15 cellular contexts compared by ENCODE assay signal in the genomic region with DNA sequence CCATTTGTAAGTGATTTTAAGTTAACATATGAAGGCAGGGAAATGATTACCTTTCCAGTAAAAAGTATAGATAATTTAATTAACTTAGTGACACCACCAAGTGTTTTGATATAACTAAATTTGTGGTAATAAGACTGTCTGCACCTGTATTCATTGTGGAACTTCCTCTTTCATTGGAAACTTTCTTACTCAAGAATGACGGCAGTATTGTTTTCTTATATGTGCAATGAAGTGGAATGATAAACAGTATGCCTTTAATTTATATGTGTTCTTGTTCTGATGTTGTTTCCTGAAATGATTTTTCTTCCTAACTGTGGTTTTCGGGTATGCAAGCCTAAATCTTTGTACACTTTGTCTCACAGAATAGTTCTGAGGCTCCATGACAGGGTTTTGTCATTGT. TPM values are rescaled to one million over a fixed set of nuclear protein-coding genes. Genes with fewer than 3 reads are reported as not detected.
DNase-seq lines count a peak whose midpoint lies in the region; ATAC-seq and TF ChIP-seq lines count a peak whose summit lies in the region.
"Had no signal": no experiment of that assay in that cellular context is flagged by ENCODE, and none has a peak within 500 bp of the region (broad histone marks: within the 10 kb centered on the region; RNA-seq: fewer than 3 reads in every experiment).

No MANE protein-coding gene starts in this region.

- no peaks in the 10 kb centered on the region for H3K9me3 Mint-ChIP-seq in activated CD4-positive, alpha-beta T cell treated with anti-CD3 and anti-CD28 coated beads, Interleukin-2, amount 10 ng/mL, durations not matched to agents 7 days and 5 days
- H3K9me3 Mint-ChIP-seq in progenitor cell of endocrine pancreas (ENCODE audit: low read depth) = no peaks in the 10 kb centered on the region
- H3K9me3 Mint-ChIP-seq: CD4-positive, CD25-positive, alpha-beta regulatory T cell; central memory CD8-positive, alpha-beta T cell had no signal

- ATAC-seq in GM18861 (IDR thresholded peaks at IDR 0.05; ENCODE audit: unreplicated experiment) (peak; percentile 70), GM21576 (IDR thresholded peaks at IDR 0.05; ENCODE audit: unreplicated experiment) (peak; percentile 73), HG03175 (IDR thresholded peaks at IDR 0.05; ENCODE audit: unreplicated experiment) (peak; percentile 75)
- ATAC-seq: activated CD8-positive, alpha-beta T cell treated with anti-CD3 and anti-CD28 coated beads, Interleukin-2, amount 10 ng/mL, durations not matched to agents 7 days and 5 days had no signal

- H3K27ac Mint-ChIP-seq in activated CD4-positive, alpha-beta T cell treated with anti-CD3 and anti-CD28 coated beads, Interleukin-2, amount 10 ng/mL, durations not matched to agents 7 days and 5 days = no peak overlapping the region
- no peak overlapping the region for H3K27ac Mint-ChIP-seq in progenitor cell of endocrine pancreas
- H3K27ac Mint-ChIP-seq: activated CD8-positive, alpha-beta T cell treated with anti-CD3 and anti-CD28 coated beads, Interleukin-2, amount 10 ng/mL, durations not matched to agents 7 days and 5 days; CD4-positive, CD25-positive, alpha-beta regulatory T cell had no signal

- H3K4me1 Mint-ChIP-seq in activated CD4-positive, alpha-beta T cell treated with anti-CD3 and anti-CD28 coated beads, Interleukin-2, amount 10 ng/mL, durations not matched to agents 7 days and 5 days = no peaks in the 10 kb centered on the region
- peaks cover 9% of the 10 kb centered on the region for H3K4me1 Mint-ChIP-seq in progenitor cell of endocrine pancreas (ENCODE audit: low read depth)
- H3K4me1 Mint-ChIP-seq: central memory CD8-positive, alpha-beta T cell had no signal

- H3K4me3 Mint-ChIP-seq in activated CD4-positive, alpha-beta T cell treated with anti-CD3 and anti-CD28 coated beads, Interleukin-2, amount 10 ng/mL, durations not matched to agents 7 days and 5 days = no peak overlapping the region
- no peak overlapping the region for H3K4me3 Mint-ChIP-seq in progenitor cell of endocrine pancreas (ENCODE audit: low read depth)
- H3K4me3 Mint-ChIP-seq: activated CD8-positive, alpha-beta T cell treated with anti-CD3 and anti-CD28 coated beads, Interleukin-2, amount 10 ng/mL, durations not matched to agents 7 days and 5 days; CD4-positive, CD25-positive, alpha-beta regulatory T cell; central memory CD8-positive, alpha-beta T cell had no signal

- peaks cover 14% of the 10 kb centered on the region for H3K36me3 Mint-ChIP-seq in activated CD4-positive, alpha-beta T cell treated with anti-CD3 and anti-CD28 coated beads, Interleukin-2, amount 10 ng/mL, durations not matched to agents 7 days and 5 days (ENCODE audit: low read depth)
- peaks cover 31% of the 10 kb centered on the region for H3K36me3 Mint-ChIP-seq in progenitor cell of endocrine pancreas (ENCODE audit: insufficient read depth)

- H3K27me3 Mint-ChIP-seq in activated CD4-positive, alpha-beta T cell treated with anti-CD3 and anti-CD28 coated beads, Interleukin-2, amount 10 ng/mL, durations not matched to agents 7 days and 5 days = no peaks in the 10 kb centered on the region
- no peaks in the 10 kb centered on the region for H3K27me3 Mint-ChIP-seq in progenitor cell of endocrine pancreas
- H3K27me3 Mint-ChIP-seq: CD4-positive, CD25-positive, alpha-beta regulatory T cell; central memory CD8-positive, alpha-beta T cell had no signal

- no peak for TF ChIP-seq CTCF in progenitor cell of endocrine pancreas (IDR thresholded peaks at IDR 0.05; ENCODE audit: unreplicated experiment)

- POLR2A ChIA-PET in activated CD4-positive, alpha-beta T cell treated with anti-CD3 and anti-CD28 coated beads, Interleukin-2, amount 10 ng/mL, durations not matched to agents 7 days and 5 days (lab: Charles Lee) = no interaction called here

- CTCF ChIA-PET in activated CD4-positive, alpha-beta T cell treated with anti-CD3 and anti-CD28 coated beads, Interleukin-2, amount 10 ng/mL, durations not matched to agents 7 days and 5 days (lab: Charles Lee) = no interaction called here

- DNase-seq in germinal center (ENCODE audit: low spot score) (peak; percentile 51), cerebellar nuclear complex (lab: John Stamatoyannopoulos, UW) (no peak), progenitor cell of endocrine pancreas (ENCODE audit: low spot score, unreplicated experiment) (no peak), GM03348 (ENCODE audit: low spot score) (no peak)
- no peak for DNase-seq in activated CD4-positive, alpha-beta T cell treated with anti-CD3 and anti-CD28 coated beads, Interleukin-2, amount 10 ng/mL, durations not matched to agents 7 days and 5 days
- DNase-seq: activated CD8-positive, alpha-beta T cell treated with anti-CD3 and anti-CD28 coated beads, Interleukin-2, amount 10 ng/mL, durations not matched to agents 7 days and 5 days; activated naive CD4-positive, alpha-beta T cell treated with anti-CD3 and anti-CD28 coated beads, Interleukin-2, amount 50 U/mL, for 16 hours; CD4-positive, CD25-positive, alpha-beta regulatory T cell; NCI-H446; spleen; trophoblast cell had no signal

RNA-seq across cellular contexts. Expression of a gene that starts 46.4 kb away (rescaled TPM):
- total RNA-seq in activated CD4-positive, alpha-beta T cell treated with anti-CD3 and anti-CD28 coated beads, Interleukin-2, amount 10 ng/mL, durations not matched to agents 7 days and 5 days = 10 to 100 TPM; 13.2 to 13.7 TPM
- total RNA-seq in progenitor cell of endocrine pancreas = 46.5 and 51.7 TPM in 2 replicates
